ENCODE assay signal across 8 cellular contexts in the genomic region with DNA sequence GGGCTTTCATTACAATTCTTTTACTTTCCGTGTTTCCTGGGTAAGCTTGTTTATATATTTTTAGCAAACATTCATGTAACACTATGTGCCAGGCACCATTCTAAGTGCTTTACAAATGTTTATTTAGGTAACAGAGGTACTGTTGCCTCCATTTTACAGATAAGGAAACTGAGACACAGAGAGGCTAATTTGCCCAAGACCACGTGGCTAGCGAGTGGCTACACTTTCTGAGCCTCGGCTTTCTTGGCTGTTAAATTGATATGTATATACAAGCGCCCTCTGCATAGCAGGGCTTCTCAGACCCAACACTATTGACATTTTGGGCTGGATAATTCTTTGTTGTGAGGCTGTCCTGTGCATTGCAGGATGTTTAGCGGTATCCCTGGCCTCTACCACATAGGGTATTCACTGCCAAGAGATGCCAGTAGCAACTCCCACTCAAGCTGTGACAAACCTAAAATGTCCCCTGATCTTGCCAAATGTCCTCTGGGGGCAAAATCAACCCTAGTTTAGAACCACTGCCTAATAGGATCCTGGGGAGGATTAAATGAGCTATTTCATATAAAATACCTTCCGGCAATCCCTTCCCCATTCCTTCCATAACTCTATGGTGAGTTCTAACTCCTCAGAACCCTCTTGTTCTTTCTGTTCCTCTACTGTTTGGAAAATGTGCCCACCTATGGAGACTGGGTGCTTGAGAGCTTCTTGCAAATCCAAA. TPM values are rescaled to one million over a fixed set of nuclear protein-coding genes. Genes with fewer than 3 reads are reported as not detected.
A peak's percentile ranks its signal among the peaks of the same experiment; 100 is the strongest.
DNase-seq lines count a peak whose midpoint lies in the region; TF ChIP-seq lines count a peak whose summit lies in the region.

No MANE protein-coding gene starts in this region.

- no peaks in the 10 kb centered on the region for H3K27me3 Mint-ChIP-seq in activated naive CD4-positive, alpha-beta T cell treated with anti-CD3 and anti-CD28 coated beads for 36 hours (ENCODE audit: low read depth)
- no peaks in the 10 kb centered on the region for H3K27me3 Mint-ChIP-seq in mesothelial cell of epicardium (ENCODE audit: low read depth)

- no peak for DNase-seq in activated naive CD4-positive, alpha-beta T cell treated with anti-CD3 and anti-CD28 coated beads for 36 hours
- DNase-seq in activated naive CD4-positive, alpha-beta T cell treated with Interleukin-2 at 50 U/mL for 16 hours: no peak
- DNase-seq in ascending aorta (ENCODE audit: low spot score in 2 of 2): no peak
- DNase-seq in mesothelial cell of epicardium (ENCODE audit: low spot score in 2 of 2, unreplicated experiment in 2 of 2): no peak
- no peak for DNase-seq in stimulated activated CD4-positive, alpha-beta T cell treated with anti-CD3 and anti-CD28 coated beads, Interleukin-4, amount 100 ng/mL, for 4 hours
- no peak for DNase-seq in NK-92 (lab: John Stamatoyannopoulos, UW; ENCODE audit: unreplicated experiment)
- DNase-seq in dermis blood vessel endothelial cell: no peak

- peak overlapping the region; percentile 8 for H3K4me3 Mint-ChIP-seq in activated naive CD4-positive, alpha-beta T cell treated with anti-CD3 and anti-CD28 coated beads for 36 hours
- no peak overlapping the region for H3K4me3 Mint-ChIP-seq in mesothelial cell of epicardium

- H3K36me3 Mint-ChIP-seq in activated naive CD4-positive, alpha-beta T cell treated with anti-CD3 and anti-CD28 coated beads for 36 hours (ENCODE audit: low read depth): no peaks in the 10 kb centered on the region
- H3K36me3 Mint-ChIP-seq in mesothelial cell of epicardium: no peaks in the 10 kb centered on the region

- WGBS in urinary bladder: 60% methylated on average over 7 of the region's 7 CpGs

- no peaks in the 10 kb centered on the region for H3K9me3 Mint-ChIP-seq in activated naive CD4-positive, alpha-beta T cell treated with anti-CD3 and anti-CD28 coated beads for 36 hours
- H3K9me3 Mint-ChIP-seq in mesothelial cell of epicardium: peaks cover 6% of the 10 kb centered on the region

- H3K4me1 ChIP-seq in ascending aorta (peaks cover 22 to 38% of the 10 kb centered on the region in 2 donors), urinary bladder (ENCODE audit: insufficient read depth) (no peaks in the 10 kb centered on the region)

- H3K27ac ChIP-seq in ascending aorta (peak overlapping the region; percentile 93 to 94), urinary bladder (ENCODE audit: low read depth) (peak overlapping the region; percentile 83)

- H3K4me3 ChIP-seq in ascending aorta: peak overlapping the region; percentile 31 to 64
- H3K4me3 ChIP-seq in urinary bladder (ENCODE audit: low read depth, low read length): no peak overlapping the region

- no peaks in the 10 kb centered on the region for H3K27me3 ChIP-seq in ascending aorta

- TF ChIP-seq CTCF in ascending aorta (IDR thresholded peaks at IDR 0.05) (no peak), mesothelial cell of epicardium (IDR thresholded peaks at IDR 0.05; ENCODE audit: unreplicated experiment) (no peak)

- peak overlapping the region; percentile 78 for H3K27ac Mint-ChIP-seq in activated naive CD4-positive, alpha-beta T cell treated with anti-CD3 and anti-CD28 coated beads for 36 hours
- H3K27ac Mint-ChIP-seq in mesothelial cell of epicardium: peak overlapping the region; percentile 95

- H3K9me3 ChIP-seq in ascending aorta: no peaks in the 10 kb centered on the region

- H3K36me3 ChIP-seq in ascending aorta (no peaks in the 10 kb centered on the region), urinary bladder (ENCODE audit: insufficient read depth) (no peaks in the 10 kb centered on the region)

- intact Hi-C loops in activated naive CD4-positive, alpha-beta T cell treated with anti-CD3 and anti-CD28 coated beads for 36 hours (cut with micrococcal nuclease): loop anchor here (1.0 kb wide), 3 partner anchors 15 to 37 kb away; partner anchors contain the start of gene ID3
- intact Hi-C loops in ascending aorta (cut with DNase I): loop anchor here (1.0 kb wide), 1 partner anchor 17 kb away; the partner anchor contains the start of gene ID3

- peaks cover 29% of the 10 kb centered on the region for H3K4me1 Mint-ChIP-seq in activated naive CD4-positive, alpha-beta T cell treated with anti-CD3 and anti-CD28 coated beads for 36 hours (ENCODE audit: low read depth)
- H3K4me1 Mint-ChIP-seq in mesothelial cell of epicardium: peaks cover 45% of the 10 kb centered on the region

- CTCF ChIA-PET in activated naive CD4-positive, alpha-beta T cell treated with anti-CD3 and anti-CD28 coated beads for 36 hours (lab: Charles Lee): interaction anchor here (0.6 to 2.6 kb wide), 18 partner anchors 8 to 79 kb away, joined by 3 to 14 read pairs (median 5); partner anchors contain the start of gene ID3

RNA-seq across cellular contexts. Expression of gene ID3, which starts 17.2 kb away (rescaled TPM):
- total RNA-seq in activated naive CD4-positive, alpha-beta T cell treated with anti-CD3 and anti-CD28 coated beads for 36 hours: 10 to 100 TPM; 69.5 to 74.6 TPM
- total RNA-seq in ascending aorta: 1,094 TPM
- total RNA-seq in mesothelial cell of epicardium: 456 to 487 TPM (median 468 TPM) in 3 replicates
- total RNA-seq in urinary bladder: 152 TPM
- 299 TPM for polyA plus RNA-seq in urinary bladder
- 407 and 906 TPM in 2 replicates for total RNA-seq in dermis blood vessel endothelial cell

RNA-seq across cellular contexts. Expression of gene E2F2, which starts 45.5 kb away (rescaled TPM):
- total RNA-seq in activated naive CD4-positive, alpha-beta T cell treated with anti-CD3 and anti-CD28 coated beads for 36 hours: 10 to 100 TPM; 31.3 to 33.8 TPM
- total RNA-seq in ascending aorta: not detected
- 4.2 to 5.7 TPM (median 4.8 TPM) in 3 replicates for total RNA-seq in mesothelial cell of epicardium
- total RNA-seq in urinary bladder: 2.9 TPM
- polyA plus RNA-seq in urinary bladder: 0.08 TPM
- total RNA-seq in dermis blood vessel endothelial cell: 1.9 and 4.6 TPM in 2 replicates
